Comparison of ENCODE assay signal across 20 cellular contexts in genomic region chr9:97651646-97652045, GRCh38.
"Had no signal": no experiment of that assay in that cellular context is flagged by ENCODE, and none has a peak within 500 bp of the region (broad histone marks: within the 10 kb centered on the region; RNA-seq: fewer than 3 reads in every experiment).

No MANE protein-coding gene starts in this region.

- ATAC-seq: left lobe of liver; mucosa of descending colon; naive thymus-derived CD8-positive, alpha-beta T cell; stimulated activated naive CD8-positive, alpha-beta T cell treated with anti-CD3 and anti-CD28 coated beads, Interleukin-15, Interleukin-2, amounts not matched to agents 100 U/mL and 50 U/mL, for 24 hours had no signal

- H3K4me3 Mint-ChIP-seq: naive thymus-derived CD8-positive, alpha-beta T cell; type B pancreatic cell had no signal

- H3K4me2 ChIP-seq: smooth muscle cell had no signal

- H3K27me3 ChIP-seq: SJSA1, suprapubic skin had no signal

- H3K27me3 Mint-ChIP-seq: naive thymus-derived CD8-positive, alpha-beta T cell; type B pancreatic cell had no signal

- H3K27ac ChIP-seq: coronary artery, SJSA1, suprapubic skin had no signal

- H3K9me3 Mint-ChIP-seq: naive thymus-derived CD8-positive, alpha-beta T cell; type B pancreatic cell had no signal

- H3K9me3 ChIP-seq: mucosa of descending colon, SJSA1, suprapubic skin had no signal

- H3K4me3 ChIP-seq: coronary artery, mucosa of descending colon, SJSA1, smooth muscle cell, suprapubic skin had no signal

- DNase-seq: activated CD4-positive, CD25-positive, alpha-beta regulatory T cell; activated CD8-positive, alpha-beta memory T cell treated with anti-CD3 and anti-CD28 coated beads, Interleukin-2, amount 50 U/mL, for 48 hours; activated naive CD4-positive, alpha-beta T cell treated with anti-CD3 and anti-CD28 coated beads, Interleukin-2, amount 50 U/mL, for 16 hours; amniotic stem cell; caudate nucleus; effector CD4-positive, alpha-beta T cell; foreskin melanocyte; mucosa of descending colon; naive thymus-derived CD8-positive, alpha-beta T cell; nucleus accumbens; posterior cingulate gyrus; stimulated activated CD4-positive, alpha-beta T cell treated with anti-CD3 and anti-CD28 coated beads, Interleukin-4, amount 100 ng/mL, for 4 hours; stimulated activated CD8-positive, alpha-beta memory T cell treated with anti-CD3 and anti-CD28 coated beads, Interleukin-4, amount 100 ng/mL, for 48 hours; stimulated activated naive CD8-positive, alpha-beta T cell treated with anti-CD3 and anti-CD28 coated beads, Interleukin-15, Interleukin-2, amounts not matched to agents 100 U/mL and 50 U/mL, for 24 hours had no signal

- H3K4me1 ChIP-seq: suprapubic skin had no signal

- H3K27ac Mint-ChIP-seq: type B pancreatic cell had no signal
